In the genomic region with DNA sequence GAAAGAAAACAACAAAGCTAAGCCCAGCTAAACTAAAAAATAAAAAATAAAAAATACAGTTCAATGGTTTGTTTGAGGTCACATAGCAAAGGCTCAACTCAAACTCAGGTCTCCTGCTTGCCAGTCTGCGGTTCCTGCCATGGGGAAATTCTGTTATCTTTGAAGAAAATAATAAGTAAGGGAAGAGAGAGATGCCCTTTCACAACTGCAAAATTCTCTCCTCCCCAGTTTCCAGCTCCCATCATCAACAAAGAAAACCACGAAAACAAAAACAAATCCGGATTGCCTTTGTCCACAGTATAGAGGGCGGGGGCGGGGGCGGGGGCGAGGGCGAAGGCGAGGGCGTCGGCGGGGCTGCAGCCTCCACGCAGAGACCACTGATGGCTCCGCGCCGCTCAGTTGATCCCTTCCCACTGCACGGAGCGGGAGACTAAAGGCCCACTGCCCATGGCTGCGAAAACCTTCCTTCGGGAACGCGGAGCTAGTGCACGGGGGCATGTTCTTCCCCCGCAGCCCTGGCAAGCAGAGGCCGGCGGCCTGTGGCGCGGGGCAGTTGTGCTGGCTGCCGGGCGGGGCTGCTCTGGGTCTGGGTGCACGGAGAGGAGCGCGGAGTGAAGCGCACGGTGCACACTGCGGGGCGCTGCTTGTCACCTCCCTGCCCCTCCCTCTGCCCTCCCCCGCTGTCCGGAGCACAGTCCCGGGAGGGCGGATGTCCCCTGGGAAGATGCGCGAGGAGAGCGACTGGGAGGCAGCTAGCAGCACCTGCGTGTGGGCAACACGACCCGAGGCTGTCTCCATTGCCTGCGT, we compare ENCODE assay signal across 8 cellular contexts. TPM values are rescaled to one million over a fixed set of nuclear protein-coding genes. Genes with fewer than 3 reads are reported as not detected.
A peak's percentile ranks its signal among the peaks of the same experiment; 100 is the strongest.
DNase-seq lines count a peak whose midpoint lies in the region; ATAC-seq and TF ChIP-seq lines count a peak whose summit lies in the region.

No MANE protein-coding gene starts in this region.

- H3K27me3 ChIP-seq in tibial artery: no peaks in the 10 kb centered on the region

- no peaks in the 10 kb centered on the region for H3K36me3 Mint-ChIP-seq in activated T-cell treated with anti-CD3 and anti-CD28 coated beads, Interleukin-2, amount 50 U/mL, for 24 hours (ENCODE audit: low read depth)
- H3K36me3 Mint-ChIP-seq in naive B cell: no peaks in the 10 kb centered on the region

- peak overlapping the region; percentile 73 to 79 for H3K27ac ChIP-seq in tibial artery

- intact Hi-C loops in tibial artery (cut with DNase I; ENCODE audit: low total_unique reads): loop anchor here (5.0 kb wide), 1 partner anchor 137 kb away; the partner anchor contains the start of gene RNF217

- no peaks in the 10 kb centered on the region for H3K36me3 ChIP-seq in tibial artery

- H3K9me3 Mint-ChIP-seq in activated T-cell treated with anti-CD3 and anti-CD28 coated beads, Interleukin-2, amount 50 U/mL, for 24 hours: no peaks in the 10 kb centered on the region
- H3K9me3 Mint-ChIP-seq in naive B cell: no peaks in the 10 kb centered on the region

- peaks cover 17% of the 10 kb centered on the region for H3K4me1 Mint-ChIP-seq in activated T-cell treated with anti-CD3 and anti-CD28 coated beads, Interleukin-2, amount 50 U/mL, for 24 hours (ENCODE audit: low read depth)
- H3K4me1 Mint-ChIP-seq in naive B cell: peaks cover 8 to 10% (median 9%) of the 10 kb centered on the region in 3 donors

- no peaks in the 10 kb centered on the region for H3K9me3 ChIP-seq in tibial artery

- TF ChIP-seq CTCF in HFF-Myc (IDR thresholded peaks at IDR 0.05; ENCODE audit: low read depth, low read length, missing control alignments) (no peak), fibroblast of pulmonary artery (IDR thresholded peaks at IDR 0.05; ENCODE audit: low read length, missing control alignments) (no peak), tibial artery (IDR thresholded peaks at IDR 0.05) (no peak)

- no peak overlapping the region for H3K27ac Mint-ChIP-seq in activated T-cell treated with anti-CD3 and anti-CD28 coated beads, Interleukin-2, amount 50 U/mL, for 24 hours
- peak overlapping the region in 1 of 6 donors; percentile 39 for H3K27ac Mint-ChIP-seq in naive B cell

- peak overlapping the region; percentile 63 for H3K4me3 Mint-ChIP-seq in activated T-cell treated with anti-CD3 and anti-CD28 coated beads, Interleukin-2, amount 50 U/mL, for 24 hours
- peak overlapping the region; percentile 61 to 88 (median 76) for H3K4me3 Mint-ChIP-seq in naive B cell

- H3K4me1 ChIP-seq in tibial artery: peaks cover 0 to 49% (median 20%) of the 10 kb centered on the region in 4 donors

- H3K4me3 ChIP-seq in HFF-Myc (replicated peaks; ENCODE audit: low read depth, low read length): peak overlapping the region; percentile 47
- H3K4me3 ChIP-seq in fibroblast of pulmonary artery (replicated peaks; ENCODE audit: low read depth, low read length): peak overlapping the region; percentile 62
- peak overlapping the region; percentile 63 to 64 for H3K4me3 ChIP-seq in tibial artery

- H3K27me3 Mint-ChIP-seq in activated T-cell treated with anti-CD3 and anti-CD28 coated beads, Interleukin-2, amount 50 U/mL, for 24 hours: peaks cover 19% of the 10 kb centered on the region
- H3K27me3 Mint-ChIP-seq in naive B cell: peaks cover 14 to 34% (median 19%) of the 10 kb centered on the region in 3 donors

- ATAC-seq in naive B cell (ENCODE audit: low read depth in 2 of 2) (peak; percentile 63 to 81), GM19455 (IDR thresholded peaks at IDR 0.05; ENCODE audit: unreplicated experiment) (no peak)

- DNase-seq in EL (peak; percentile 79), HFF-Myc (ENCODE audit: extremely low read depth, low read depth) (peak; percentile 20), NCI-H2029 (lab: John Stamatoyannopoulos, UW) (peak; percentile 57), fibroblast of pulmonary artery (ENCODE audit: low read depth) (peak; percentile 69), naive B cell (peak; percentile 7), tibial artery (peak; percentile 48 to 85)
- DNase-seq in activated T-cell treated with anti-CD3 and anti-CD28 coated beads, Interleukin-2, amount 50 U/mL, for 24 hours: peak; percentile 44

RNA-seq across cellular contexts. Expression of gene TPD52L1, which starts 54.2 kb away (rescaled TPM):
- polyA plus RNA-seq in naive B cell (ENCODE audit: low read depth in 6 of 6): 1 to 10 TPM in 1 of 6 donors, not detected in 5; 3.7 TPM

Comparison
In these comparisons a context has a peak if more than half of its experiments do, and no peak if none do; other contexts are left out.
1. DNase-seq: peak in every context shown above with its lines; median percentile 79 in EL; 69 in fibroblast of pulmonary artery; 66 in tibial artery; 57 in NCI-H2029; 44 in activated T-cell treated with anti-CD3 and anti-CD28 coated beads, Interleukin-2, amount 50 U/mL, for 24 hours; 20 in HFF-Myc; 7 in naive B cell.